ENCODE assay signal across 34 cellular contexts in genomic region chrX:52509916-52510315, GRCh38. TPM values are rescaled to one million over a fixed set of nuclear protein-coding genes. Genes with fewer than 3 reads are reported as not detected.
"Had no signal": no experiment of that assay in that cellular context is flagged by ENCODE, and none has a peak within 500 bp of the region (broad histone marks: within the 10 kb centered on the region; RNA-seq: fewer than 3 reads in every experiment).

No MANE protein-coding gene starts in this region.

- H3K27ac Mint-ChIP-seq: activated CD4-positive, alpha-beta memory T cell treated with anti-CD3 and anti-CD28 coated beads for 36 hours; activated CD4-positive, alpha-beta T cell treated with anti-CD3 and anti-CD28 coated beads for 36 hours; activated CD4-positive, alpha-beta T cell treated with anti-CD3 and anti-CD28 coated beads, Interleukin-2, amount 10 ng/mL, durations not matched to agents 24 days and 14 days; activated CD8-positive, alpha-beta T cell treated with anti-CD3 and anti-CD28 coated beads, Interleukin-2, amount 10 ng/mL, durations not matched to agents 7 days and 5 days; activated naive CD8-positive, alpha-beta T cell; activated T-helper 17 cell treated with anti-CD3 and anti-CD28 coated beads, Interleukin-2, amount 50 U/mL, for 72 hours had no signal

- H3K4me1 ChIP-seq: esophagus squamous epithelium, gastroesophageal sphincter had no signal

- H3K36me3 Mint-ChIP-seq: activated CD4-positive, alpha-beta memory T cell treated with anti-CD3 and anti-CD28 coated beads for 36 hours; activated naive CD8-positive, alpha-beta T cell had no signal

- H3K4me3 ChIP-seq: esophagus squamous epithelium, gastroesophageal sphincter had no signal

- H3K27ac ChIP-seq: brain microvascular endothelial cell, epithelial cell of prostate, esophagus squamous epithelium, gastroesophageal sphincter had no signal

- ATAC-seq: activated CD4-positive, alpha-beta T cell treated with anti-CD3 and anti-CD28 coated beads for 36 hours; activated CD8-positive, alpha-beta T cell treated with anti-CD3 and anti-CD28 coated beads, Interleukin-2, amount 10 ng/mL, durations not matched to agents 7 days and 5 days; activated T-cell treated with anti-CD3 and anti-CD28 coated beads, Interleukin-2, amount 50 U/mL, for 4 hours; activated T-helper 17 cell treated with anti-CD3 and anti-CD28 coated beads, Interleukin-2, amount 50 U/mL, for 72 hours; gastroesophageal sphincter had no signal

- H3K4me1 Mint-ChIP-seq: activated CD4-positive, alpha-beta T cell treated with anti-CD3 and anti-CD28 coated beads for 36 hours; activated CD4-positive, alpha-beta T cell treated with anti-CD3 and anti-CD28 coated beads, Interleukin-2, amount 10 ng/mL, durations not matched to agents 24 days and 14 days; activated T-helper 17 cell treated with anti-CD3 and anti-CD28 coated beads, Interleukin-2, amount 50 U/mL, for 72 hours had no signal

- H3K27me3 ChIP-seq: brain microvascular endothelial cell, esophagus squamous epithelium, gastroesophageal sphincter had no signal

- H3K36me3 ChIP-seq: brain microvascular endothelial cell, esophagus squamous epithelium, gastroesophageal sphincter had no signal

- FAIRE-seq: bronchial epithelial cell, colon, endometrium, endothelial cell of umbilical vein had no signal

- H3K9me3 ChIP-seq: esophagus squamous epithelium, gastroesophageal sphincter had no signal

- DNase-seq: activated CD4-positive, alpha-beta memory T cell treated with anti-CD3 and anti-CD28 coated beads for 36 hours; activated CD4-positive, alpha-beta T cell treated with anti-CD3 and anti-CD28 coated beads for 36 hours; activated CD4-positive, alpha-beta T cell treated with anti-CD3 and anti-CD28 coated beads, Interleukin-2, amount 10 ng/mL, durations not matched to agents 24 days and 14 days; activated CD4-positive, CD25-positive, alpha-beta regulatory T cell; activated CD4-positive, CD25-positive, alpha-beta regulatory T cell treated with anti-CD3 and anti-CD28 coated beads, Interleukin-2, amount 50 U/mL, for 72 hours; activated CD8-positive, alpha-beta T cell treated with anti-CD3 and anti-CD28 coated beads, Interleukin-2, amount 10 ng/mL, durations not matched to agents 7 days and 5 days; activated effector memory CD4-positive, alpha-beta T cell treated with Interleukin-2 at 50 U/mL for 16 hours; activated gamma-delta T cell treated with Interleukin-2 at 50 U/mL for 16 hours; activated naive CD4-positive, alpha-beta T cell treated with anti-CD3 and anti-CD28 coated beads, Interleukin-2, amount 50 U/mL, for 16 hours; activated naive CD4-positive, alpha-beta T cell treated with Interleukin-2 at 50 U/mL for 16 hours; activated T-cell treated with anti-CD3 and anti-CD28 coated beads, Interleukin-2, amount 50 U/mL, for 4 hours; amniotic stem cell; anterior cingulate cortex; brain microvascular endothelial cell; caudate nucleus; effector CD8-positive, alpha-beta T cell; esophagus squamous epithelium; foreskin melanocyte; T-helper 1 cell; T-helper 2 cell had no signal

- H3K9me3 Mint-ChIP-seq: activated CD4-positive, alpha-beta memory T cell treated with anti-CD3 and anti-CD28 coated beads for 36 hours; activated CD4-positive, alpha-beta T cell treated with anti-CD3 and anti-CD28 coated beads, Interleukin-2, amount 10 ng/mL, durations not matched to agents 24 days and 14 days; activated T-cell treated with anti-CD3 and anti-CD28 coated beads, Interleukin-2, amount 50 U/mL, for 4 hours; activated T-helper 17 cell treated with anti-CD3 and anti-CD28 coated beads, Interleukin-2, amount 50 U/mL, for 72 hours had no signal

- H3K4me3 Mint-ChIP-seq: activated CD4-positive, alpha-beta memory T cell treated with anti-CD3 and anti-CD28 coated beads for 36 hours; activated CD4-positive, alpha-beta T cell treated with anti-CD3 and anti-CD28 coated beads for 36 hours; activated CD4-positive, alpha-beta T cell treated with anti-CD3 and anti-CD28 coated beads, Interleukin-2, amount 10 ng/mL, durations not matched to agents 24 days and 14 days; activated CD8-positive, alpha-beta T cell treated with anti-CD3 and anti-CD28 coated beads, Interleukin-2, amount 10 ng/mL, durations not matched to agents 7 days and 5 days; activated naive CD8-positive, alpha-beta T cell; activated T-cell treated with anti-CD3 and anti-CD28 coated beads, Interleukin-2, amount 50 U/mL, for 4 hours; activated T-helper 17 cell treated with anti-CD3 and anti-CD28 coated beads, Interleukin-2, amount 50 U/mL, for 72 hours had no signal

RNA-seq across cellular contexts. Expression of gene XAGE1B, which starts 6.9 kb away (rescaled TPM):
- total RNA-seq: activated CD4-positive, alpha-beta memory T cell treated with anti-CD3 and anti-CD28 coated beads for 36 hours; activated CD4-positive, alpha-beta T cell treated with anti-CD3 and anti-CD28 coated beads for 36 hours; activated CD4-positive, alpha-beta T cell treated with anti-CD3 and anti-CD28 coated beads, Interleukin-2, amount 10 ng/mL, durations not matched to agents 24 days and 14 days; activated CD8-positive, alpha-beta T cell treated with anti-CD3 and anti-CD28 coated beads, Interleukin-2, amount 10 ng/mL, durations not matched to agents 7 days and 5 days; activated T-cell treated with anti-CD3 and anti-CD28 coated beads, Interleukin-2, amount 50 U/mL, for 4 hours; activated T-helper 17 cell treated with anti-CD3 and anti-CD28 coated beads, Interleukin-2, amount 50 U/mL, for 72 hours; astrocyte; bronchial epithelial cell; chondrocyte; dermis microvascular lymphatic vessel endothelial cell; endothelial cell of umbilical vein; esophagus squamous epithelium; fibroblast of lung; fibroblast of villous mesenchyme; gastroesophageal sphincter; glomerular endothelial cell had no signal

RNA-seq across cellular contexts. Expression of gene XAGE1A, which starts 14.3 kb away (rescaled TPM):
- total RNA-seq: activated CD4-positive, alpha-beta memory T cell treated with anti-CD3 and anti-CD28 coated beads for 36 hours; activated CD4-positive, alpha-beta T cell treated with anti-CD3 and anti-CD28 coated beads for 36 hours; activated CD4-positive, alpha-beta T cell treated with anti-CD3 and anti-CD28 coated beads, Interleukin-2, amount 10 ng/mL, durations not matched to agents 24 days and 14 days; activated CD8-positive, alpha-beta T cell treated with anti-CD3 and anti-CD28 coated beads, Interleukin-2, amount 10 ng/mL, durations not matched to agents 7 days and 5 days; activated T-cell treated with anti-CD3 and anti-CD28 coated beads, Interleukin-2, amount 50 U/mL, for 4 hours; activated T-helper 17 cell treated with anti-CD3 and anti-CD28 coated beads, Interleukin-2, amount 50 U/mL, for 72 hours; astrocyte; bronchial epithelial cell; chondrocyte; dermis microvascular lymphatic vessel endothelial cell; endothelial cell of umbilical vein; esophagus squamous epithelium; fibroblast of lung; fibroblast of villous mesenchyme; gastroesophageal sphincter; glomerular endothelial cell had no signal
